Comparison of ENCODE assay signal across 22 cellular contexts in the genomic region with DNA sequence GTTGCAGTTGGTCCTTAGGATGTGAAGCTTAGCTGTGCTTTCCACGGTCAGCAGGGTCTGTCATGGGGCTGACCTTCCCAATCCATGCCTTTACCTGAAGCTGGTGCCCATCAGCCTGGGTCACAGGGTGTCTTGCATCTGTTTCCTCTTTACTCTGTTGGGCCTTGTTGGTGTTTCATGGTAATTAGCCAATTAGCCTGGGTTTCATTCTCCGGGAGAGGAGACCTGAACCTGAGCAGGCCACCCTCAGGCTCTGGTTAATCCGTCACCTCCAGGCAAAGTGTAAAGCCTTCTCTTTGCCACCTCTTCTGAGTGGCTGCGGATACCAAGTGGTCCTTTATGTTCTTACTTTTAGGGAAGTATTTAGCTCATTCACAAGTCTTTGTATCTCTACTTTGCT.
A peak's percentile ranks its signal among the peaks of the same experiment; 100 is the strongest.
DNase-seq lines count a peak whose midpoint lies in the region; ATAC-seq and TF ChIP-seq lines count a peak whose summit lies in the region.
"Had no signal": no experiment of that assay in that cellular context is flagged by ENCODE, and none has a peak within 500 bp of the region (broad histone marks: within the 10 kb centered on the region; RNA-seq: fewer than 3 reads in every experiment).

No MANE protein-coding gene starts in this region.

- ATAC-seq in natural killer cell treated with Interleukin-12 subunit alpha and Interleukin-12 subunit beta and Interleukin-15 and Interleukin-18, amount 100 ng/mL, for 72 hours: no peak
- no peak for ATAC-seq in natural killer cell
- ATAC-seq: A549; CD8-positive, alpha-beta T cell had no signal

- H3K27ac ChIP-seq in mesenchymal stem cell (ENCODE audit: low read length, poor library complexity, severe bottlenecking) (no peak overlapping the region), neural progenitor cell (no peak overlapping the region)
- H3K27ac ChIP-seq in CD8-positive, alpha-beta memory T cell (ENCODE audit: low read depth, low read length): no peak overlapping the region
- H3K27ac ChIP-seq: 22Rv1; A549; BLaER1 treated with 17β-estradiol and CSF1 and Interleukin-3, amounts not matched to agents 10 nM and 100 nM; C4-2B had no signal

- H3K4me3 Mint-ChIP-seq in natural killer cell treated with Interleukin-12 subunit alpha and Interleukin-12 subunit beta and Interleukin-15 and Interleukin-18, amount 100 ng/mL, for 72 hours: no peak overlapping the region
- H3K4me3 Mint-ChIP-seq in natural killer cell (no peak overlapping the region), neural progenitor cell (no peak overlapping the region)
- no peak overlapping the region for H3K4me3 Mint-ChIP-seq in CD8-positive, alpha-beta memory T cell
- H3K4me3 Mint-ChIP-seq: B cell; CD4-positive, alpha-beta T cell; CD8-positive, alpha-beta T cell had no signal

- H3K79me1 ChIP-seq in mesenchymal stem cell (replicated peaks; ENCODE audit: low read length, poor library complexity, severe bottlenecking): peaks cover 2% of the 10 kb centered on the region

- H3K4me3 ChIP-seq in mesenchymal stem cell (ENCODE audit: insufficient read depth in 1 of 2, low read depth in 1 of 2, low read length in 2 of 2) (no peak overlapping the region), neural progenitor cell (no peak overlapping the region)
- no peak overlapping the region for H3K4me3 ChIP-seq in CD8-positive, alpha-beta memory T cell (ENCODE audit: low read length)
- H3K4me3 ChIP-seq: A549; BLaER1 treated with 17β-estradiol and CSF1 and Interleukin-3, amounts not matched to agents 10 nM and 100 nM had no signal

- no peak overlapping the region for H2BK120ac ChIP-seq in mesenchymal stem cell (ENCODE audit: low read depth, low read length)

- CTCF ChIA-PET in CD8-positive, alpha-beta memory T cell (lab: Charles Lee): no interaction called here

- no peaks in the 10 kb centered on the region for H4K20me1 ChIP-seq in neural progenitor cell (ENCODE audit: low read depth)
- H4K20me1 ChIP-seq: BLaER1 treated with 17β-estradiol and CSF1 and Interleukin-3, amounts not matched to agents 10 nM and 100 nM had no signal

- peaks cover 3 to 7% of the 10 kb centered on the region in 2 experiments for H3K36me3 ChIP-seq in mesenchymal stem cell (ENCODE audit: control insufficient read depth in 1 of 2, insufficient read depth in 2 of 2, low read depth in 1 of 2, low read length in 2 of 2)
- H3K36me3 ChIP-seq in neural progenitor cell: no peaks in the 10 kb centered on the region
- no peaks in the 10 kb centered on the region for H3K36me3 ChIP-seq in CD8-positive, alpha-beta memory T cell (ENCODE audit: insufficient read depth, low read length)

- H3K18ac ChIP-seq in mesenchymal stem cell (ENCODE audit: low read depth in 1 of 2, low read length in 2 of 2): no peak overlapping the region

- H3K36me3 Mint-ChIP-seq in natural killer cell treated with Interleukin-12 subunit alpha and Interleukin-12 subunit beta and Interleukin-15 and Interleukin-18, amount 100 ng/mL, for 72 hours: no peaks in the 10 kb centered on the region
- H3K36me3 Mint-ChIP-seq in natural killer cell (no peaks in the 10 kb centered on the region), neural progenitor cell (peaks cover 18% of the 10 kb centered on the region)
- H3K36me3 Mint-ChIP-seq in CD8-positive, alpha-beta memory T cell: peaks cover 0 to 5% (median 0%) of the 10 kb centered on the region in 3 donors
- H3K36me3 Mint-ChIP-seq: CD8-positive, alpha-beta T cell had no signal

- H3K4me1 ChIP-seq in mesenchymal stem cell (ENCODE audit: control insufficient read depth, insufficient read depth, low read depth, low read length) (no peaks in the 10 kb centered on the region), neural progenitor cell (no peaks in the 10 kb centered on the region)
- no peaks in the 10 kb centered on the region for H3K4me1 ChIP-seq in CD8-positive, alpha-beta memory T cell (ENCODE audit: insufficient read depth, low read length)
- H3K4me1 ChIP-seq: A549 had no signal

- no peaks in the 10 kb centered on the region for H3F3A ChIP-seq in neural progenitor cell (ENCODE audit: low read depth)

- no peaks in the 10 kb centered on the region for H3K27me3 Mint-ChIP-seq in natural killer cell treated with Interleukin-12 subunit alpha and Interleukin-12 subunit beta and Interleukin-15 and Interleukin-18, amount 100 ng/mL, for 72 hours
- no peaks in the 10 kb centered on the region for H3K27me3 Mint-ChIP-seq in natural killer cell (ENCODE audit: low read depth in 2 of 2)
- peaks cover 2% of the 10 kb centered on the region for H3K27me3 Mint-ChIP-seq in neural progenitor cell (ENCODE audit: insufficient read depth, low read depth)
- no peaks in the 10 kb centered on the region for H3K27me3 Mint-ChIP-seq in CD8-positive, alpha-beta memory T cell
- H3K27me3 Mint-ChIP-seq: B cell had no signal

- no peak overlapping the region for H2BK15ac ChIP-seq in mesenchymal stem cell (ENCODE audit: low read depth, poor library complexity, severe bottlenecking)

- no peaks in the 10 kb centered on the region for H3K79me2 ChIP-seq in neural progenitor cell (ENCODE audit: low read depth)

- no peaks in the 10 kb centered on the region for H3K9me3 Mint-ChIP-seq in natural killer cell treated with Interleukin-12 subunit alpha and Interleukin-12 subunit beta and Interleukin-15 and Interleukin-18, amount 100 ng/mL, for 72 hours
- H3K9me3 Mint-ChIP-seq in natural killer cell (no peaks in the 10 kb centered on the region), neural progenitor cell (peaks cover 7% of the 10 kb centered on the region)
- no peaks in the 10 kb centered on the region for H3K9me3 Mint-ChIP-seq in CD8-positive, alpha-beta memory T cell
- H3K9me3 Mint-ChIP-seq: CD4-positive, alpha-beta T cell had no signal

- intact Hi-C loops in natural killer cell (cut with micrococcal nuclease): no loop called here

- H2AFZ ChIP-seq in mesenchymal stem cell (ENCODE audit: low read depth, low read length): no peak overlapping the region
- no peak overlapping the region for H2AFZ ChIP-seq in neural progenitor cell (replicated peaks)

- H3K4ac ChIP-seq in mesenchymal stem cell (ENCODE audit: low read depth in 1 of 2, low read length in 2 of 2): no peak overlapping the region

- H3K14ac ChIP-seq in mesenchymal stem cell (ENCODE audit: low read length in 2 of 2): no peak overlapping the region

- H3K4me2 ChIP-seq in mesenchymal stem cell (ENCODE audit: low read length, poor library complexity, severe bottlenecking) (no peak overlapping the region), neural progenitor cell (no peak overlapping the region)
- H3K4me2 ChIP-seq: A549; BLaER1 treated with 17β-estradiol and CSF1 and Interleukin-3, amounts not matched to agents 10 nM and 100 nM had no signal

- no peak for TF ChIP-seq CTCF in natural killer cell (IDR thresholded peaks at IDR 0.05)
- no peak for TF ChIP-seq CTCF in neural progenitor cell (IDR thresholded peaks at IDR 0.05)

- no peak overlapping the region for H2BK12ac ChIP-seq in mesenchymal stem cell (ENCODE audit: low read length in 2 of 2)

- H4K91ac ChIP-seq in mesenchymal stem cell (ENCODE audit: low read length): peak overlapping the region; percentile 48

- WGBS in mesenchymal stem cell: 87% methylated on average over 4 of the region's 4 CpGs

- no peaks in the 10 kb centered on the region for H3K27me3 ChIP-seq in mesenchymal stem cell (ENCODE audit: control insufficient read depth in 1 of 2, insufficient read depth in 1 of 2, low read length in 2 of 2)
- H3K27me3 ChIP-seq in neural progenitor cell: no peaks in the 10 kb centered on the region
- no peaks in the 10 kb centered on the region for H3K27me3 ChIP-seq in CD8-positive, alpha-beta memory T cell (ENCODE audit: insufficient read depth, low read length, poor library complexity, severe bottlenecking)
- H3K27me3 ChIP-seq: BLaER1 treated with 17β-estradiol and CSF1 and Interleukin-3, amounts not matched to agents 10 nM and 100 nM had no signal

- DNase-seq in natural killer cell treated with Interleukin-12 subunit alpha and Interleukin-12 subunit beta and Interleukin-15 and Interleukin-18, amount 100 ng/mL, for 72 hours (ENCODE audit: low spot score): peak; percentile 23
- DNase-seq in natural killer cell: no peak
- no peak for DNase-seq in mesenchymal stem cell
- DNase-seq in neural progenitor cell (ENCODE audit: low spot score): no peak
- DNase-seq in CD8-positive, alpha-beta memory T cell: no peak
- no peak for DNase-seq in stimulated activated CD4-positive, alpha-beta T cell treated with anti-CD3 and anti-CD28 coated beads, Interleukin-4, amount 100 ng/mL, for 24 hours
- DNase-seq: AML-193; CD4-positive, alpha-beta T cell; CD8-positive, alpha-beta T cell; COR-L47; DMS 273 treated with DMSO at 0.1 percent for 48 hours; DMS153; DMS53; DMS79; DND-41; EL; GF-D8 had no signal

- POLR2A ChIA-PET in CD8-positive, alpha-beta memory T cell (lab: Charles Lee): no interaction called here

- H3K27ac Mint-ChIP-seq in natural killer cell treated with Interleukin-12 subunit alpha and Interleukin-12 subunit beta and Interleukin-15 and Interleukin-18, amount 100 ng/mL, for 72 hours: no peak overlapping the region
- H3K27ac Mint-ChIP-seq in natural killer cell: no peak overlapping the region
- H3K27ac Mint-ChIP-seq in neural progenitor cell: peak overlapping the region; percentile 70
- H3K27ac Mint-ChIP-seq in CD8-positive, alpha-beta memory T cell: no peak overlapping the region
- H3K27ac Mint-ChIP-seq: B cell; CD4-positive, alpha-beta T cell; CD8-positive, alpha-beta T cell had no signal

- H3K9ac ChIP-seq in mesenchymal stem cell (ENCODE audit: low read length): no peak overlapping the region
- H3K9ac ChIP-seq in neural progenitor cell: no peak overlapping the region
- H3K9ac ChIP-seq: BLaER1 treated with 17β-estradiol and CSF1 and Interleukin-3, amounts not matched to agents 10 nM and 100 nM had no signal

- H2BK5ac ChIP-seq in mesenchymal stem cell (ENCODE audit: low read depth, low read length, poor library complexity, severe bottlenecking): no peak overlapping the region

- no peaks in the 10 kb centered on the region for H3K4me1 Mint-ChIP-seq in natural killer cell treated with Interleukin-12 subunit alpha and Interleukin-12 subunit beta and Interleukin-15 and Interleukin-18, amount 100 ng/mL, for 72 hours (ENCODE audit: low read depth in 2 of 2)
- H3K4me1 Mint-ChIP-seq in natural killer cell (no peaks in the 10 kb centered on the region), neural progenitor cell (peaks cover 4% of the 10 kb centered on the region)
- no peaks in the 10 kb centered on the region for H3K4me1 Mint-ChIP-seq in CD8-positive, alpha-beta memory T cell
- H3K4me1 Mint-ChIP-seq: B cell had no signal

- no peak overlapping the region for H2AK5ac ChIP-seq in mesenchymal stem cell (ENCODE audit: low read length, severe bottlenecking)

- H3K9me3 ChIP-seq in mesenchymal stem cell (ENCODE audit: control insufficient read depth, low read length) (no peaks in the 10 kb centered on the region), neural progenitor cell (ENCODE audit: low read depth) (no peaks in the 10 kb centered on the region)
- H3K9me3 ChIP-seq in CD8-positive, alpha-beta memory T cell (ENCODE audit: low read length): no peaks in the 10 kb centered on the region
- H3K9me3 ChIP-seq: A549 had no signal

- no peak overlapping the region for H4K8ac ChIP-seq in mesenchymal stem cell (ENCODE audit: low read length)

- no peak overlapping the region for H3K23ac ChIP-seq in mesenchymal stem cell (ENCODE audit: low read length in 2 of 2)
